8 cellular contexts compared by ENCODE assay signal in genomic region chr15:29269485-29270168, GRCh38.
DNase-seq lines count a peak whose midpoint lies in the region; FAIRE-seq and TF ChIP-seq lines count a peak whose summit lies in the region.

NSMCE3 (minus strand) TSS chr15:29269822; CDS start chr15:29269705, 117 bp downstream.

- DNase-seq in ELF-1 (ENCODE audit: low read depth, low spot score) (peak; percentile 89), H54 (ENCODE audit: insufficient read length, low spot score) (peak; percentile 86), LoVo (ENCODE audit: low spot score) (peak; percentile 92), SHP77 (lab: John Stamatoyannopoulos, UW) (peak; percentile 73 to 88), activated gamma-delta T cell treated with Interleukin-2 at 50 U/mL for 16 hours (peak; percentile 88), foreskin melanocyte (peak; percentile 78), stromal cell of bone marrow (ENCODE audit: low read depth) (peak; percentile 73)

- H3K4me1 ChIP-seq in neuron (ENCODE audit: insufficient read depth, low read length): peaks cover 30% of the 10 kb centered on the region

- no peaks in the 10 kb centered on the region for H3K36me3 ChIP-seq in neuron (ENCODE audit: insufficient read depth, low read length)

- TF ChIP-seq POLR2A in H54 (IDR thresholded peaks at IDR 0.05; ENCODE audit: low read depth, low read length): peak; percentile 92

- H3K27me3 ChIP-seq in neuron (ENCODE audit: insufficient read depth, low read length): no peaks in the 10 kb centered on the region

- peak within 1 kb of the TSS; percentile 76 for H3K4me3 ChIP-seq in neuron (ENCODE audit: low read length)

- no peaks in the 10 kb centered on the region for H3K9me3 ChIP-seq in neuron (ENCODE audit: low read length)

- FAIRE-seq in H54 (lab: Jason Lieb, UNC): peak; percentile 67

- peak within 1 kb of the TSS; percentile 94 for H2AFZ ChIP-seq in neuron (ENCODE audit: low read depth, low read length)

Comparison
In these comparisons a context has a peak if more than half of its experiments do, and no peak if none do; other contexts are left out.
1. Peak in every context shown above with its lines: DNase-seq and H3K4me3 ChIP-seq.